In genomic region chr14:21825147-21825743, GRCh38 we compare ENCODE assay signal across 8 cellular contexts.
DNase-seq lines count a peak whose midpoint lies in the region; ATAC-seq and TF ChIP-seq lines count a peak whose summit lies in the region.

No MANE protein-coding gene starts in this region.

- ATAC-seq in HG03095 (IDR thresholded peaks at IDR 0.05; ENCODE audit: unreplicated experiment), result no peak

- TF ChIP-seq CTCF in glutamatergic neuron (IDR thresholded peaks at IDR 0.05; ENCODE audit: partially characterized antibody, unreplicated experiment) (peak; percentile 60), coronary artery (IDR thresholded peaks at IDR 0.05) (no peak)

- H3K27ac ChIP-seq in coronary artery, result no peak overlapping the region

- peaks cover 12% of the 10 kb centered on the region for H3K4me1 Mint-ChIP-seq in activated CD4-positive, alpha-beta memory T cell treated with anti-CD3 and anti-CD28 coated beads, Interleukin-2, amount 10 ng/mL, durations not matched to agents 7 days and 5 days
- H3K4me1 Mint-ChIP-seq in glutamatergic neuron (ENCODE audit: low read depth, unreplicated experiment), result no peaks in the 10 kb centered on the region

- peak overlapping the region; percentile 57 for H3K4me3 Mint-ChIP-seq in activated CD4-positive, alpha-beta memory T cell treated with anti-CD3 and anti-CD28 coated beads, Interleukin-2, amount 10 ng/mL, durations not matched to agents 7 days and 5 days
- H3K4me3 Mint-ChIP-seq in glutamatergic neuron (ENCODE audit: unreplicated experiment), result no peak overlapping the region

- no peaks in the 10 kb centered on the region for H3K9me3 Mint-ChIP-seq in activated CD4-positive, alpha-beta memory T cell treated with anti-CD3 and anti-CD28 coated beads, Interleukin-2, amount 10 ng/mL, durations not matched to agents 7 days and 5 days
- no peaks in the 10 kb centered on the region for H3K9me3 Mint-ChIP-seq in glutamatergic neuron (ENCODE audit: unreplicated experiment)

- CTCF ChIA-PET in activated CD4-positive, alpha-beta memory T cell treated with anti-CD3 and anti-CD28 coated beads, Interleukin-2, amount 10 ng/mL, durations not matched to agents 7 days and 5 days (lab: Charles Lee), result interaction anchor here (0.7 to 1.9 kb wide), 14 partner anchors 10 to 1170 kb away, joined by 3 to 8 read pairs (median 4); no protein-coding TSS in a partner anchor

- peaks cover 45% of the 10 kb centered on the region for H3K27me3 Mint-ChIP-seq in activated CD4-positive, alpha-beta memory T cell treated with anti-CD3 and anti-CD28 coated beads, Interleukin-2, amount 10 ng/mL, durations not matched to agents 7 days and 5 days
- no peaks in the 10 kb centered on the region for H3K27me3 Mint-ChIP-seq in glutamatergic neuron (ENCODE audit: unreplicated experiment)

- peak overlapping the region; percentile 16 for H3K27ac Mint-ChIP-seq in activated CD4-positive, alpha-beta memory T cell treated with anti-CD3 and anti-CD28 coated beads, Interleukin-2, amount 10 ng/mL, durations not matched to agents 7 days and 5 days
- H3K27ac Mint-ChIP-seq in glutamatergic neuron (ENCODE audit: unreplicated experiment), result no peak overlapping the region

- DNase-seq in NCI-H1105 treated with DMSO at 0.1 percent for 48 hours (lab: John Stamatoyannopoulos, UW) (peak; percentile 7), NCI-H1105 (lab: John Stamatoyannopoulos, UW) (no peak), NAMALWA (ENCODE audit: low spot score) (peak; percentile 86), glutamatergic neuron (peak; percentile 46), coronary artery (ENCODE audit: low spot score) (no peak)
- DNase-seq in activated CD4-positive, alpha-beta memory T cell treated with anti-CD3 and anti-CD28 coated beads, Interleukin-2, amount 10 ng/mL, durations not matched to agents 7 days and 5 days, result peak; percentile 55
- DNase-seq in stimulated activated naive CD4-positive, alpha-beta T cell treated with Interleukin-2 at 50 U/mL for 16 hours (lab: John Stamatoyannopoulos, UW), result peak; percentile 8

- H3K36me3 Mint-ChIP-seq in activated CD4-positive, alpha-beta memory T cell treated with anti-CD3 and anti-CD28 coated beads, Interleukin-2, amount 10 ng/mL, durations not matched to agents 7 days and 5 days (ENCODE audit: low read depth), result no peaks in the 10 kb centered on the region
- no peaks in the 10 kb centered on the region for H3K36me3 Mint-ChIP-seq in glutamatergic neuron (ENCODE audit: unreplicated experiment)

- H3K4me3 ChIP-seq in coronary artery, result no peak overlapping the region

- POLR2A ChIA-PET in activated CD4-positive, alpha-beta memory T cell treated with anti-CD3 and anti-CD28 coated beads, Interleukin-2, amount 10 ng/mL, durations not matched to agents 7 days and 5 days (lab: Charles Lee), result interaction anchor here (1.4 kb wide), 1 partner anchor 737 kb away, joined by 3 read pairs; no protein-coding TSS in a partner anchor

Comparison
In these comparisons a context has a peak if more than half of its experiments do, and no peak if none do; other contexts are left out.
1. DNase-seq: peak in NCI-H1105 treated with DMSO at 0.1 percent for 48 hours (single experiment), NAMALWA (single experiment), activated CD4-positive, alpha-beta memory T cell treated with anti-CD3 and anti-CD28 coated beads, Interleukin-2, amount 10 ng/mL, durations not matched to agents 7 days and 5 days (single experiment), glutamatergic neuron (single experiment) and stimulated activated naive CD4-positive, alpha-beta T cell treated with Interleukin-2 at 50 U/mL for 16 hours (single experiment); none in NCI-H1105 (single experiment) and coronary artery (single experiment).